Comparison of ENCODE assay signal across 13 cellular contexts in genomic region chr19:49559928-49560327, GRCh38. TPM values are rescaled to one million over a fixed set of nuclear protein-coding genes. Genes with fewer than 3 reads are reported as not detected.
DNase-seq lines count a peak whose midpoint lies in the region; ATAC-seq and TF ChIP-seq lines count a peak whose summit lies in the region.
"Had no signal": no experiment of that assay in that cellular context is flagged by ENCODE, and none has a peak within 500 bp of the region (broad histone marks: within the 10 kb centered on the region; RNA-seq: fewer than 3 reads in every experiment).

No MANE protein-coding gene starts in this region.

- peak; percentile 46 for DNase-seq in activated CD4-positive, alpha-beta T cell treated with anti-CD3 and anti-CD28 coated beads, Interleukin-2, amount 10 ng/mL, durations not matched to agents 7 days and 5 days
- no peak for DNase-seq in activated CD4-positive, alpha-beta T cell treated with anti-CD3 and anti-CD28 coated beads, Interleukin-2, amount 50 U/mL, for 4 hours
- no peak for DNase-seq in activated T-helper 2 cell treated with anti-CD3 and anti-CD28 coated beads, Interferon-gamma antibody, Interleukin-2, Interleukin-4, amounts not matched to agents 10 μg/mL and 5 μg/mL and 100 μg/mL, durations not matched to agents 14 hours and 24 hours and 36 hours (ENCODE audit: low spot score)
- no peak for DNase-seq in stomach
- DNase-seq in NCI-H2081 (lab: John Stamatoyannopoulos, UW) = no peak
- DNase-seq in MM.1S = no peak
- DNase-seq: EL had no signal

- peak overlapping the region; percentile 15 to 66 for H3K9ac ChIP-seq in mucosa of rectum (ENCODE audit: low read depth in 1 of 2, low read length in 2 of 2)
- no peak overlapping the region for H3K9ac ChIP-seq in MM.1S (ENCODE audit: low read length)

- no peak overlapping the region for H3K4me2 ChIP-seq in MM.1S (ENCODE audit: low read depth, low read length)
- H3K4me2 ChIP-seq: A549 had no signal

- peaks cover 84% of the 10 kb centered on the region for H3K4me1 Mint-ChIP-seq in activated CD4-positive, alpha-beta T cell treated with anti-CD3 and anti-CD28 coated beads, Interleukin-2, amount 10 ng/mL, durations not matched to agents 7 days and 5 days
- peaks cover 65% of the 10 kb centered on the region for H3K4me1 Mint-ChIP-seq in activated T-helper 2 cell treated with anti-CD3 and anti-CD28 coated beads, Interferon-gamma antibody, Interleukin-2, Interleukin-4, amounts not matched to agents 10 μg/mL and 5 μg/mL and 100 μg/mL, durations not matched to agents 14 hours and 24 hours and 36 hours (ENCODE audit: low read depth)
- H3K4me1 Mint-ChIP-seq: mesothelial cell of epicardium had no signal

- H3K36me3 ChIP-seq in mucosa of rectum (ENCODE audit: control insufficient read depth in 2 of 2, insufficient read depth in 2 of 2, low read length in 2 of 2) = peaks cover 24 to 34% of the 10 kb centered on the region in 2 donors
- H3K36me3 ChIP-seq in stomach = peaks cover 35 to 58% (median 54%) of the 10 kb centered on the region in 4 donors
- H3K36me3 ChIP-seq in MM.1S (replicated peaks; ENCODE audit: insufficient read depth, low read length) = no peaks in the 10 kb centered on the region

- CTCF ChIA-PET in activated CD4-positive, alpha-beta T cell treated with anti-CD3 and anti-CD28 coated beads, Interleukin-2, amount 10 ng/mL, durations not matched to agents 7 days and 5 days (lab: Charles Lee) = interaction anchor here (0.5 to 9.7 kb wide), 7 partner anchors 11 to 54 kb away, joined by 3 to 95 read pairs (median 8); no protein-coding TSS in a partner anchor

- ATAC-seq in HG03469 (IDR thresholded peaks at IDR 0.05; ENCODE audit: unreplicated experiment) = no peak
- ATAC-seq: A549 had no signal

- no peaks in the 10 kb centered on the region for H3K27me3 Mint-ChIP-seq in activated CD4-positive, alpha-beta T cell treated with anti-CD3 and anti-CD28 coated beads, Interleukin-2, amount 10 ng/mL, durations not matched to agents 7 days and 5 days
- no peaks in the 10 kb centered on the region for H3K27me3 Mint-ChIP-seq in activated T-helper 2 cell treated with anti-CD3 and anti-CD28 coated beads, Interferon-gamma antibody, Interleukin-2, Interleukin-4, amounts not matched to agents 10 μg/mL and 5 μg/mL and 100 μg/mL, durations not matched to agents 14 hours and 24 hours and 36 hours (ENCODE audit: low read depth)

- H3F3A ChIP-seq in MM.1S (ENCODE audit: insufficient read depth, low read length) = no peaks in the 10 kb centered on the region

- H3K9me3 ChIP-seq in mucosa of rectum (ENCODE audit: control insufficient read depth in 2 of 2, low read length in 2 of 2) = no peaks in the 10 kb centered on the region
- no peaks in the 10 kb centered on the region for H3K9me3 ChIP-seq in stomach
- no peaks in the 10 kb centered on the region for H3K9me3 ChIP-seq in MM.1S (replicated peaks; ENCODE audit: insufficient read depth, low read length)
- H3K9me3 ChIP-seq: A549, tibial artery had no signal

- TF ChIP-seq CTCF in stomach (IDR thresholded peaks at IDR 0.05) = no peak
- no peak for TF ChIP-seq CTCF in MM.1S (IDR thresholded peaks at IDR 0.05; ENCODE audit: low read length)

- POLR2A ChIA-PET in activated CD4-positive, alpha-beta T cell treated with anti-CD3 and anti-CD28 coated beads, Interleukin-2, amount 10 ng/mL, durations not matched to agents 7 days and 5 days (lab: Charles Lee) = no interaction called here

- H3K4me3 Mint-ChIP-seq in activated CD4-positive, alpha-beta T cell treated with anti-CD3 and anti-CD28 coated beads, Interleukin-2, amount 10 ng/mL, durations not matched to agents 7 days and 5 days = peak overlapping the region; percentile 84
- H3K4me3 Mint-ChIP-seq in activated T-helper 2 cell treated with anti-CD3 and anti-CD28 coated beads, Interferon-gamma antibody, Interleukin-2, Interleukin-4, amounts not matched to agents 10 μg/mL and 5 μg/mL and 100 μg/mL, durations not matched to agents 14 hours and 24 hours and 36 hours (ENCODE audit: low read depth) = peak overlapping the region; percentile 74
- H3K4me3 Mint-ChIP-seq: mesothelial cell of epicardium had no signal

- no peak for TF ChIP-seq EP300 in stomach (IDR thresholded peaks at IDR 0.05)

- H3K36me3 Mint-ChIP-seq in activated CD4-positive, alpha-beta T cell treated with anti-CD3 and anti-CD28 coated beads, Interleukin-2, amount 10 ng/mL, durations not matched to agents 7 days and 5 days (ENCODE audit: low read depth) = peaks cover 70% of the 10 kb centered on the region
- peaks cover 67% of the 10 kb centered on the region for H3K36me3 Mint-ChIP-seq in activated T-helper 2 cell treated with anti-CD3 and anti-CD28 coated beads, Interferon-gamma antibody, Interleukin-2, Interleukin-4, amounts not matched to agents 10 μg/mL and 5 μg/mL and 100 μg/mL, durations not matched to agents 14 hours and 24 hours and 36 hours (ENCODE audit: low read depth)

- H3K9me3 Mint-ChIP-seq in activated CD4-positive, alpha-beta T cell treated with anti-CD3 and anti-CD28 coated beads, Interleukin-2, amount 10 ng/mL, durations not matched to agents 7 days and 5 days = no peaks in the 10 kb centered on the region
- no peaks in the 10 kb centered on the region for H3K9me3 Mint-ChIP-seq in activated T-helper 2 cell treated with anti-CD3 and anti-CD28 coated beads, Interferon-gamma antibody, Interleukin-2, Interleukin-4, amounts not matched to agents 10 μg/mL and 5 μg/mL and 100 μg/mL, durations not matched to agents 14 hours and 24 hours and 36 hours
- H3K9me3 Mint-ChIP-seq: mesothelial cell of epicardium had no signal

- H3K9me2 ChIP-seq in MM.1S (replicated peaks; ENCODE audit: insufficient read depth, low read length) = no peaks in the 10 kb centered on the region

- WGBS in stomach, 5 donors = 70 to 87% (median 79%) methylated on average over 11 to 15 of the region's 15 CpGs

- no peaks in the 10 kb centered on the region for H4K20me1 ChIP-seq in MM.1S (ENCODE audit: insufficient read depth, low read length)

- intact Hi-C loops in activated T-helper 2 cell treated with anti-CD3 and anti-CD28 coated beads, Interferon-gamma antibody, Interleukin-2, Interleukin-4, amounts not matched to agents 10 μg/mL and 5 μg/mL and 100 μg/mL, durations not matched to agents 14 hours and 24 hours and 36 hours (cut with micrococcal nuclease) = loop anchor here (1.0 kb wide), 1 partner anchor 8 kb away; no protein-coding TSS in a partner anchor
- intact Hi-C loops in stomach (cut with DNase I; ENCODE audit: low total_unique reads) = no loop called here

- H3K4me3 ChIP-seq in mucosa of rectum (ENCODE audit: low read length in 2 of 2) (peak overlapping the region; percentile 38 to 57), stomach (no peak overlapping the region), MM.1S (ENCODE audit: low read length) (no peak overlapping the region)
- H3K4me3 ChIP-seq: A549, tibial artery had no signal

- H3K27ac Mint-ChIP-seq in activated CD4-positive, alpha-beta T cell treated with anti-CD3 and anti-CD28 coated beads, Interleukin-2, amount 10 ng/mL, durations not matched to agents 7 days and 5 days = peak overlapping the region; percentile 94
- H3K27ac Mint-ChIP-seq in activated T-helper 2 cell treated with anti-CD3 and anti-CD28 coated beads, Interferon-gamma antibody, Interleukin-2, Interleukin-4, amounts not matched to agents 10 μg/mL and 5 μg/mL and 100 μg/mL, durations not matched to agents 14 hours and 24 hours and 36 hours = peak overlapping the region; percentile 92
- H3K27ac Mint-ChIP-seq: mesothelial cell of epicardium had no signal

- H3K27ac ChIP-seq in mucosa of rectum (ENCODE audit: low read depth in 2 of 2, low read length in 2 of 2) (peak overlapping the region; percentile 90 to 92), stomach (peak overlapping the region in 3 of 5 donors; percentile 26 to 52 (median 50)), MM.1S (ENCODE audit: low read length) (no peak overlapping the region)
- H3K27ac ChIP-seq: A549, tibial artery, VCaP had no signal

- H3K27me3 ChIP-seq in mucosa of rectum (ENCODE audit: control insufficient read depth in 2 of 2, insufficient read depth in 2 of 2, low read length in 2 of 2) (no peaks in the 10 kb centered on the region), stomach (no peaks in the 10 kb centered on the region), MM.1S (replicated peaks; ENCODE audit: insufficient read depth, low read length) (no peaks in the 10 kb centered on the region)
- H3K27me3 ChIP-seq: tibial artery had no signal

- H3K4me1 ChIP-seq in mucosa of rectum (ENCODE audit: control insufficient read depth in 2 of 2, insufficient read depth in 2 of 2, low read length in 2 of 2) (peaks cover 38 to 59% of the 10 kb centered on the region in 2 donors), stomach (peaks cover 20 to 58% (median 41%) of the 10 kb centered on the region in 4 donors), MM.1S (ENCODE audit: low read length) (no peaks in the 10 kb centered on the region)
- H3K4me1 ChIP-seq: A549 had no signal

- H3K79me2 ChIP-seq in MM.1S (ENCODE audit: low read length) = peaks cover 10% of the 10 kb centered on the region; the same call in 1 of the 2 replicates

- no peak overlapping the region for H2AFZ ChIP-seq in MM.1S (ENCODE audit: low read length)

- TF ChIP-seq POLR2A in stomach (IDR thresholded peaks at IDR 0.05) = no peak

RNA-seq across cellular contexts. Expression of gene NOSIP, which starts 20.4 kb away (rescaled TPM):
- total RNA-seq in activated CD4-positive, alpha-beta T cell treated with anti-CD3 and anti-CD28 coated beads, Interleukin-2, amount 10 ng/mL, durations not matched to agents 7 days and 5 days = 100 to 1,000 TPM; 288 TPM
- total RNA-seq in activated T-helper 2 cell treated with anti-CD3 and anti-CD28 coated beads, Interferon-gamma antibody, Interleukin-2, Interleukin-4, amounts not matched to agents 10 μg/mL and 5 μg/mL and 100 μg/mL, durations not matched to agents 14 hours and 24 hours and 36 hours = 64.8 and 67.1 TPM in 2 replicates
- 100 to 1,000 TPM in 1 of 5 donors, 10 to 100 TPM in 4; 18.1 to 354 (median 70.5) TPM for total RNA-seq in stomach
- 100 to 1,000 TPM in 2 of 3 donors, 10 to 100 TPM in 1; 94.6 to 154 (median 113) TPM for polyA plus RNA-seq in stomach

RNA-seq across cellular contexts. Expression of gene PRRG2, which starts 21.2 kb away (rescaled TPM):
- 1 to 10 TPM; 1.1 TPM for total RNA-seq in activated CD4-positive, alpha-beta T cell treated with anti-CD3 and anti-CD28 coated beads, Interleukin-2, amount 10 ng/mL, durations not matched to agents 7 days and 5 days
- total RNA-seq in activated T-helper 2 cell treated with anti-CD3 and anti-CD28 coated beads, Interferon-gamma antibody, Interleukin-2, Interleukin-4, amounts not matched to agents 10 μg/mL and 5 μg/mL and 100 μg/mL, durations not matched to agents 14 hours and 24 hours and 36 hours = 0.83 and 0.84 TPM in 2 replicates
- 10 to 100 TPM in 1 of 5 donors, 1 to 10 TPM in 2, not detected in 2; 5.9 to 12.5 (median 10.0) TPM for total RNA-seq in stomach
- polyA plus RNA-seq in stomach = 10 to 100 TPM in 1 of 3 donors, 1 to 10 TPM in 2; 8.6 to 14.7 (median 9.0) TPM

RNA-seq across cellular contexts. Expression of gene PRR12, which starts 31.1 kb away (rescaled TPM):
- total RNA-seq in activated CD4-positive, alpha-beta T cell treated with anti-CD3 and anti-CD28 coated beads, Interleukin-2, amount 10 ng/mL, durations not matched to agents 7 days and 5 days = 10 to 100 TPM; 41.5 to 45.9 TPM
- 34.2 and 34.6 TPM in 2 replicates for total RNA-seq in activated T-helper 2 cell treated with anti-CD3 and anti-CD28 coated beads, Interferon-gamma antibody, Interleukin-2, Interleukin-4, amounts not matched to agents 10 μg/mL and 5 μg/mL and 100 μg/mL, durations not matched to agents 14 hours and 24 hours and 36 hours
- total RNA-seq in stomach = 10 to 100 TPM in 3 of 5 donors, 1 to 10 TPM in 2; 4.6 to 88.3 (median 13.9) TPM
- 10 to 100 TPM in 1 of 3 donors, 1 to 10 TPM in 2; 3.1 to 16.7 (median 5.6) TPM for polyA plus RNA-seq in stomach

RNA-seq across cellular contexts. Expression of gene RCN3, which starts 32.1 kb away (rescaled TPM):
- 1 to 10 TPM; 4.2 TPM for total RNA-seq in activated CD4-positive, alpha-beta T cell treated with anti-CD3 and anti-CD28 coated beads, Interleukin-2, amount 10 ng/mL, durations not matched to agents 7 days and 5 days
- 3.2 and 3.8 TPM in 2 replicates for total RNA-seq in activated T-helper 2 cell treated with anti-CD3 and anti-CD28 coated beads, Interferon-gamma antibody, Interleukin-2, Interleukin-4, amounts not matched to agents 10 μg/mL and 5 μg/mL and 100 μg/mL, durations not matched to agents 14 hours and 24 hours and 36 hours
- 100 to 1,000 TPM in 1 of 5 donors, 10 to 100 TPM in 2, 1 to 10 TPM in 1, not detected in 1; 3.1 to 553 (median 18.1) TPM for total RNA-seq in stomach
- 10 to 100 TPM in 2 of 3 donors, 1 to 10 TPM in 1; 9.9 to 17.6 (median 10.1) TPM for polyA plus RNA-seq in stomach

RNA-seq across cellular contexts. Expression of gene FCGRT, which starts 47.5 kb away (rescaled TPM):
- total RNA-seq in activated CD4-positive, alpha-beta T cell treated with anti-CD3 and anti-CD28 coated beads, Interleukin-2, amount 10 ng/mL, durations not matched to agents 7 days and 5 days = 10 to 100 TPM; 25.0 to 27.4 TPM
- 1.8 and 2.2 TPM in 2 replicates for total RNA-seq in activated T-helper 2 cell treated with anti-CD3 and anti-CD28 coated beads, Interferon-gamma antibody, Interleukin-2, Interleukin-4, amounts not matched to agents 10 μg/mL and 5 μg/mL and 100 μg/mL, durations not matched to agents 14 hours and 24 hours and 36 hours
- 100 to 1,000 TPM in 4 of 5 donors, 10 to 100 TPM in 1; 90.2 to 634 (median 183) TPM for total RNA-seq in stomach
- polyA plus RNA-seq in stomach = 10 to 100 TPM; 79.0 to 94.8 (median 92.0) TPM

Comparison
In these comparisons a context has a peak if more than half of its experiments do, and no peak if none do; other contexts are left out.
1. H3K4me3 ChIP-seq: peak in mucosa of rectum (2 of 2); none in stomach (0 of 4) and MM.1S (single experiment).